ENCODE assay signal across 25 cellular contexts in the genomic region with DNA sequence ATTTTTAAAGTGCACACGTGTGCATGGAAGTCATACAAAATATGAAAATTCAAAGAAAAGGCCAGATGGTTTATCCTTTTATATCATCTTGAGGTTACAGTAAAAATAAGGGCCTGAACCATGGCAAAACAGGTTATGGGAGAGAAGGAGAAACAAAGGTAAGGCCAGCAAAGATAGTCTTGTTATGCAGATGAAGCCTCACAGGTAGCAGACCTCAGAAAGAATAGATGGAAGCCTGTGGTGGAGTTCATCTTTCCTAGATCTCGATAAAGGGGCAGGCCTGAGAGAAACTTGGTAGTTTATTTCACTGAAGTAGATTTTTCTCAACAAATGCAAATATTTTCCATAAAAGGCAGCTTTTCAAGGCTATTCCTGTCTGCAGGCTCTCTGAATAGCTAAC.
"Had no signal": no experiment of that assay in that cellular context is flagged by ENCODE, and none has a peak within 500 bp of the region (broad histone marks: within the 10 kb centered on the region; RNA-seq: fewer than 3 reads in every experiment).

No MANE protein-coding gene starts in this region.

- H3K4me3 ChIP-seq: left ventricle myocardium inferior, lung, mucosa of descending colon, ovary, right atrium auricular region, right lobe of liver, smooth muscle cell, stomach, testis, thyroid gland, transverse colon, upper lobe of left lung, vagina had no signal

- H3K36me3 ChIP-seq: left ventricle myocardium inferior, ovary, right atrium auricular region, right lobe of liver, stomach, thyroid gland, transverse colon, upper lobe of left lung, vagina had no signal

- H3K27me3 ChIP-seq: ovary, right atrium auricular region, right lobe of liver, stomach, testis, thyroid gland, transverse colon, upper lobe of left lung, vagina had no signal

- H3K27ac ChIP-seq: left ventricle myocardium inferior, ovary, right atrium auricular region, right lobe of liver, stomach, testis, thyroid gland, transverse colon, upper lobe of left lung, vagina had no signal

- H3K9me3 ChIP-seq: ovary, right atrium auricular region, right lobe of liver, stomach, testis, thyroid gland, vagina had no signal

- ATAC-seq: left colon; mucosa of descending colon; naive thymus-derived CD4-positive, alpha-beta T cell; natural killer cell treated with Interleukin-12 subunit alpha and Interleukin-12 subunit beta and Interleukin-15 and Interleukin-18, amount 100 ng/mL, for 72 hours; right lobe of liver; stimulated activated naive B cell treated with anti-CD40 and anti-IgM and Interleukin-4, amounts not matched to agents 10 μg/mL and 1 μg/mL and 100 μg/mL, for 72 hours; stimulated activated naive CD8-positive, alpha-beta T cell treated with anti-CD3 and anti-CD28 coated beads, Interleukin-15, Interleukin-2, amounts not matched to agents 100 U/mL and 50 U/mL, for 24 hours had no signal

- DNase-seq: hippocampal formation; immature natural killer cell; kidney; left colon; left ventricle myocardium inferior; midbrain; mucosa of descending colon; naive thymus-derived CD4-positive, alpha-beta T cell; ovary; right lobe of liver; stimulated activated CD4-positive, alpha-beta T cell treated with anti-CD3 and anti-CD28 coated beads, Interleukin-2, amount 100 ng/mL, for 24 hours; stimulated activated CD4-positive, alpha-beta T cell treated with anti-CD3 and anti-CD28 coated beads, Interleukin-4, amount 100 ng/mL, for 1 hour; stimulated activated naive B cell treated with anti-CD40 and anti-IgM and Interleukin-4, amounts not matched to agents 10 μg/mL and 1 μg/mL and 100 μg/mL, for 72 hours; stimulated activated naive CD8-positive, alpha-beta T cell treated with anti-CD3 and anti-CD28 coated beads, Interleukin-15, Interleukin-2, amounts not matched to agents 100 U/mL and 50 U/mL, for 24 hours; stomach; testis; thyroid gland; transverse colon; upper lobe of left lung had no signal

- H3K4me2 ChIP-seq: smooth muscle cell had no signal

- FAIRE-seq: islet of Langerhans, kidney had no signal

- H3K4me1 ChIP-seq: left ventricle myocardium inferior, right atrium auricular region, right lobe of liver, testis, thyroid gland, transverse colon, upper lobe of left lung, vagina had no signal
